19 cellular contexts compared by ENCODE assay signal in the genomic region with DNA sequence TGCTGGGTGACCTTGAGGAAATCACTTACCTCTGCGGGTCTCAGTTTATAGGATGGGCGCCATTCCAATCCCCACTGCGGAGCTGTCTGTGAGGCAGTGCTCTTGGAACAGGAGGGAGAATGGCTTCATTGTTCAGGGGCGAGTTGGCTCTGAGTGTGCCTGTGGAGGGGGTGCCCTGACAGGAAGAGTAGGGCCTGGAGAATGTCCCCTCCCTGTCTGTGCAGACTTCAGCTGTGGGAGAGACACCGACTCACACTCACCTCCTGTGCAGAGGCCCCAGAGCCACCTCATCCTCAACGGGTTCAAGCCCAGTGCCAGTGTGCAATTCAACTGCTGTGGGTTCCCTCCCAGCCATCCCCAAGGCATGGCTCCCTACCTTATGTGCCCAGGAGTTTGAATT. TPM values are rescaled to one million over a fixed set of nuclear protein-coding genes. Genes with fewer than 3 reads are reported as not detected.
A peak's percentile ranks its signal among the peaks of the same experiment; 100 is the strongest.
DNase-seq lines count a peak whose midpoint lies in the region; TF ChIP-seq lines count a peak whose summit lies in the region.
"Had no signal": no experiment of that assay in that cellular context is flagged by ENCODE, and none has a peak within 500 bp of the region (broad histone marks: within the 10 kb centered on the region; RNA-seq: fewer than 3 reads in every experiment).

No MANE protein-coding gene starts in this region.

- H3K4me1 ChIP-seq in esophagus squamous epithelium, result no peaks in the 10 kb centered on the region
- H3K4me1 ChIP-seq: stomach had no signal

- no peaks in the 10 kb centered on the region for H3K9me3 ChIP-seq in esophagus squamous epithelium
- H3K9me3 ChIP-seq: stomach had no signal

- no peak overlapping the region for H3K4me3 Mint-ChIP-seq in mesothelial cell of epicardium
- H3K4me3 Mint-ChIP-seq: activated CD4-positive, alpha-beta memory T cell treated with anti-CD3 and anti-CD28 coated beads for 36 hours; nephron had no signal

- CTCF ChIA-PET in HEK293T (lab: Yijun Ruan, JAX), result no interaction called here

- intact Hi-C loops in esophagus squamous epithelium (cut with DNase I), result no loop called here

- DNase-seq in HT1080 (ENCODE audit: low read depth), result peak; percentile 88
- DNase-seq in astrocyte of the hippocampus (ENCODE audit: low read depth, low spot score), result peak; percentile 39
- no peak for DNase-seq in esophagus squamous epithelium (lab: John Stamatoyannopoulos, UW)
- DNase-seq in mesothelial cell of epicardium (ENCODE audit: low spot score in 2 of 2, unreplicated experiment in 2 of 2), result no peak
- no peak for DNase-seq in HEK293T (ENCODE audit: extremely low spot score)
- DNase-seq: activated CD4-positive, alpha-beta memory T cell treated with anti-CD3 and anti-CD28 coated beads for 36 hours; effector CD8-positive, alpha-beta T cell; KBM-7; NCI-H187; NCI-H774; SHP77; stomach; T1000 had no signal

- no peak overlapping the region for H3K27ac Mint-ChIP-seq in mesothelial cell of epicardium
- H3K27ac Mint-ChIP-seq: activated CD4-positive, alpha-beta memory T cell treated with anti-CD3 and anti-CD28 coated beads for 36 hours; activated T-helper 2 cell treated with anti-CD3 and anti-CD28 coated beads, Interferon-gamma antibody, Interleukin-2, Interleukin-4, amounts not matched to agents 10 μg/mL and 5 μg/mL and 100 μg/mL, durations not matched to agents 14 hours and 24 hours and 36 hours had no signal

- POLR2A ChIA-PET in HEK293T (lab: Yijun Ruan, JAX), result no interaction called here

- H3K27ac ChIP-seq in layer of hippocampus (ENCODE audit: low read depth, low read length), result peak overlapping the region; percentile 83
- H3K27ac ChIP-seq in temporal lobe (ENCODE audit: low read depth, low read length), result peak overlapping the region; percentile 90
- no peak overlapping the region for H3K27ac ChIP-seq in esophagus squamous epithelium
- H3K27ac ChIP-seq: stomach had no signal

- H3K36me3 Mint-ChIP-seq in mesothelial cell of epicardium, result no peaks in the 10 kb centered on the region
- H3K36me3 Mint-ChIP-seq: activated CD4-positive, alpha-beta memory T cell treated with anti-CD3 and anti-CD28 coated beads for 36 hours had no signal

- 55 to 69% methylated on average over 4 to 5 of the region's 6 CpGs for WGBS in esophagus squamous epithelium, 2 donors

- H3K4me1 Mint-ChIP-seq in mesothelial cell of epicardium, result peaks cover 24% of the 10 kb centered on the region

- H3K9me3 Mint-ChIP-seq in mesothelial cell of epicardium, result no peaks in the 10 kb centered on the region
- H3K9me3 Mint-ChIP-seq: activated T-helper 2 cell treated with anti-CD3 and anti-CD28 coated beads, Interferon-gamma antibody, Interleukin-2, Interleukin-4, amounts not matched to agents 10 μg/mL and 5 μg/mL and 100 μg/mL, durations not matched to agents 14 hours and 24 hours and 36 hours; nephron had no signal

- H3K27me3 ChIP-seq in layer of hippocampus (ENCODE audit: control insufficient read depth, insufficient read depth, low read length) (no peaks in the 10 kb centered on the region), esophagus squamous epithelium (peaks cover 0 to 3% (median 0%) of the 10 kb centered on the region in 4 donors)
- H3K27me3 ChIP-seq: stomach had no signal

- no peak for TF ChIP-seq POLR2A in esophagus squamous epithelium (IDR thresholded peaks at IDR 0.05)

- H3K36me3 ChIP-seq in esophagus squamous epithelium, result no peaks in the 10 kb centered on the region
- H3K36me3 ChIP-seq: stomach had no signal

- no peaks in the 10 kb centered on the region for H3K27me3 Mint-ChIP-seq in mesothelial cell of epicardium (ENCODE audit: low read depth)
- H3K27me3 Mint-ChIP-seq: activated CD4-positive, alpha-beta memory T cell treated with anti-CD3 and anti-CD28 coated beads for 36 hours had no signal

- TF ChIP-seq CTCF in esophagus squamous epithelium (IDR thresholded peaks at IDR 0.05) (no peak), mesothelial cell of epicardium (IDR thresholded peaks at IDR 0.05; ENCODE audit: unreplicated experiment) (no peak)

- no peak overlapping the region for H3K4me3 ChIP-seq in esophagus squamous epithelium
- H3K4me3 ChIP-seq: stomach had no signal

TF ChIP-seq in HEK293T, 16 proteins besides CTCF, POLR2A, EP300 and RAD21:
- TF ChIP-seq ARNT (IDR thresholded peaks at IDR 0.05) (no peak), BHLHE40 (IDR thresholded peaks at IDR 0.05; ENCODE audit: borderline replicate concordance) (no peak), SUZ12 (IDR thresholded peaks at IDR 0.05) (no peak), ELF4 (IDR thresholded peaks at IDR 0.05) (no peak), TARDBP (IDR thresholded peaks at IDR 0.05) (no peak), FOXA1 (IDR thresholded peaks at IDR 0.05) (no peak), LEF1 (IDR thresholded peaks at IDR 0.05; ENCODE audit: borderline replicate concordance) (no peak), FOXK2 (IDR thresholded peaks at IDR 0.05) (no peak), HDGF (IDR thresholded peaks at IDR 0.05; ENCODE audit: borderline replicate concordance) (no peak), ZNF384 (IDR thresholded peaks at IDR 0.05) (no peak)

RNA-seq across cellular contexts. Expression of a gene that starts 17.1 kb away (rescaled TPM):
- total RNA-seq in HT1080 (2014; rRNA removed; shearing (Covaris generic)), result 3.8 and 6.2 TPM in 2 replicates
- 2.3 and 3.5 TPM in 2 replicates for polyA plus RNA-seq in HT1080 (2015; cell fraction: cytosol; rRNA removed)
- polyA plus RNA-seq in HT1080 (2015; cell fraction: nucleus; rRNA removed), result 3.4 and 6.7 TPM in 2 replicates
- total RNA-seq in temporal lobe, result 9.1 TPM
- total RNA-seq in esophagus squamous epithelium, result 1 to 10 TPM in 1 of 4 donors, under 1 TPM in 2, not detected in 1; 0.64 to 1.7 (median 0.66) TPM
- total RNA-seq in mesothelial cell of epicardium, result 2.9 to 4.3 TPM (median 3.8 TPM) in 3 replicates
- total RNA-seq: activated CD4-positive, alpha-beta memory T cell treated with anti-CD3 and anti-CD28 coated beads for 36 hours; activated T-helper 2 cell treated with anti-CD3 and anti-CD28 coated beads, Interferon-gamma antibody, Interleukin-2, Interleukin-4, amounts not matched to agents 10 μg/mL and 5 μg/mL and 100 μg/mL, durations not matched to agents 14 hours and 24 hours and 36 hours; glomerular endothelial cell had no signal

RNA-seq across cellular contexts. Expression of a gene that starts 31.0 kb away (rescaled TPM):
- not detected in 2 replicates for total RNA-seq in HT1080 (2014; rRNA removed; shearing (Covaris generic))
- polyA plus RNA-seq in HT1080 (2015; cell fraction: cytosol; rRNA removed), result not detected in 2 replicates
- polyA plus RNA-seq in HT1080 (2015; cell fraction: nucleus; rRNA removed), result not detected in 2 replicates
- total RNA-seq in temporal lobe (not detected), esophagus squamous epithelium (not detected), mesothelial cell of epicardium (not detected in 3 replicates)
- total RNA-seq: activated CD4-positive, alpha-beta memory T cell treated with anti-CD3 and anti-CD28 coated beads for 36 hours; activated T-helper 2 cell treated with anti-CD3 and anti-CD28 coated beads, Interferon-gamma antibody, Interleukin-2, Interleukin-4, amounts not matched to agents 10 μg/mL and 5 μg/mL and 100 μg/mL, durations not matched to agents 14 hours and 24 hours and 36 hours; glomerular endothelial cell; left lobe of liver; stomach had no signal

RNA-seq across cellular contexts. Expression of a gene that starts 41.8 kb away (rescaled TPM):
- 3.3 and 5.7 TPM in 2 replicates for total RNA-seq in HT1080 (2014; rRNA removed; shearing (Covaris generic))
- 0.37 and 0.43 TPM in 2 replicates for polyA plus RNA-seq in HT1080 (2015; cell fraction: cytosol; rRNA removed)
- 3.2 and 4.4 TPM in 2 replicates for polyA plus RNA-seq in HT1080 (2015; cell fraction: nucleus; rRNA removed)
- total RNA-seq in temporal lobe (0.74 TPM), esophagus squamous epithelium (10 to 100 TPM in 2 of 4 donors, 1 to 10 TPM in 1, under 1 TPM in 1; 0.38 to 10.9 (median 9.1) TPM), mesothelial cell of epicardium (0.13 to 0.32 TPM (median 0.22 TPM) in 3 replicates)
- total RNA-seq: activated CD4-positive, alpha-beta memory T cell treated with anti-CD3 and anti-CD28 coated beads for 36 hours; activated T-helper 2 cell treated with anti-CD3 and anti-CD28 coated beads, Interferon-gamma antibody, Interleukin-2, Interleukin-4, amounts not matched to agents 10 μg/mL and 5 μg/mL and 100 μg/mL, durations not matched to agents 14 hours and 24 hours and 36 hours had no signal

RNA-seq across cellular contexts. Expression of a gene that starts 58.8 kb away (rescaled TPM):
- total RNA-seq in HT1080 (2014; rRNA removed; shearing (Covaris generic)), result not detected in 2 replicates
- polyA plus RNA-seq in HT1080 (2015; cell fraction: cytosol; rRNA removed), result not detected in 2 replicates
- not detected in 2 replicates for polyA plus RNA-seq in HT1080 (2015; cell fraction: nucleus; rRNA removed)
- not detected for total RNA-seq in temporal lobe
- not detected for total RNA-seq in esophagus squamous epithelium
- not detected in 3 replicates for total RNA-seq in mesothelial cell of epicardium
- total RNA-seq: activated CD4-positive, alpha-beta memory T cell treated with anti-CD3 and anti-CD28 coated beads for 36 hours; activated T-helper 2 cell treated with anti-CD3 and anti-CD28 coated beads, Interferon-gamma antibody, Interleukin-2, Interleukin-4, amounts not matched to agents 10 μg/mL and 5 μg/mL and 100 μg/mL, durations not matched to agents 14 hours and 24 hours and 36 hours; glomerular endothelial cell; left lobe of liver; stomach had no signal
- polyA plus RNA-seq: stomach had no signal

Comparison
In these comparisons a context has a peak if more than half of its experiments do, and no peak if none do; other contexts are left out.
1. DNase-seq: peak in HT1080 (single experiment) and astrocyte of the hippocampus (single experiment); none in esophagus squamous epithelium (single experiment), mesothelial cell of epicardium (0 of 2) and HEK293T (single experiment).
2. H3K27ac ChIP-seq: peak in layer of hippocampus (single experiment) and temporal lobe (single experiment); none in esophagus squamous epithelium (0 of 4).